ENCODE assay signal across 2 cellular contexts in genomic region chr16:21534561-21534960, GRCh38.
TF ChIP-seq lines count a peak whose summit lies in the region.
"Not testable (repeated sequence)": the region's sequence is repeated elsewhere in the genome, so short reads cannot be mapped to it uniquely, and the experiment has no call there.

No MANE protein-coding gene starts in this region.

TF ChIP-seq in H1, 55 proteins besides CTCF, POLR2A, EP300 and RAD21:
- TF ChIP-seq, protein P1, sequence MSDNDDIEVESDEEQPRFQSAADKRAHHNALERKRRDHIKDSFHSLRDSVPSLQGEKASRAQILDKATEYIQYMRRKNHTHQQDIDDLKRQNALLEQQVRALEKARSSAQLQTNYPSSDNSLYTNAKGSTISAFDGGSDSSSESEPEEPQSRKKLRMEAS (IDR thresholded peaks at IDR 0.05) = 0 out of 2 replicates have a peak, but pooled peaks have one; percentile 9

TF ChIP-seq in HepG2, 621 proteins besides CTCF, POLR2A, EP300 and RAD21 (continues in another document):
- TF ChIP-seq ZNF687 (CRISPR knock-in tag; IDR thresholded peaks at IDR 0.05) = peak; percentile 46
- peak; percentile 27; the same call in 1 of the 2 replicates for TF ChIP-seq SALL1 (CRISPR knock-in tag; IDR thresholded peaks at IDR 0.05)
- TF ChIP-seq FOXA3 (CRISPR knock-in tag; IDR thresholded peaks at IDR 0.05) = peak; percentile 32; the same call in 1 of the 2 replicates
- peak; percentile 66 for TF ChIP-seq SAP130 (CRISPR knock-in tag; IDR thresholded peaks at IDR 0.05; ENCODE audit: low read depth)
- TF ChIP-seq, protein P2, sequence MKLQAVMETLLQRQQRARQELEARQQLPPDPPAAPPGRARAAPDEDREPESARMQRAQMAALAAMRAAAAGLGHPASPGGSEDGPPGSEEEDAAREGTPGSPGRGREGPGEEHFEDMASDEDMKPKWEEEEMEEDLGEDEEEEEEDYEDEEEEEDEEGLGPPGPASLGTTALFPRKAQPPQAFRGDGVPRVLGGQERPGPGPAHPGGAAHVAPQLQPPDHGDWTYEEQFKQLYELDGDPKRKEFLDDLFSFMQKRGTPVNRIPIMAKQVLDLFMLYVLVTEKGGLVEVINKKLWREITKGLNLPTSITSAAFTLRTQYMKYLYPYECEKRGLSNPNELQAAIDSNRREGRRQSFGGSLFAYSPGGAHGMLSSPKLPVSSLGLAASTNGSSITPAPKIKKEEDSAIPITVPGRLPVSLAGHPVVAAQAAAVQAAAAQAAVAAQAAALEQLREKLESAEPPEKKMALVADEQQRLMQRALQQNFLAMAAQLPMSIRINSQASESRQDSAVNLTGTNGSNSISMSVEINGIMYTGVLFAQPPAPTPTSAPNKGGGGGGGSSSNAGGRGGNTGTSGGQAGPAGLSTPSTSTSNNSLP (IDR thresholded peaks at IDR 0.05; ENCODE audit: low read depth, low read length) = peak; percentile 41; the same call in 1 of the 2 replicates
- TF ChIP-seq, protein P1 (IDR thresholded peaks at IDR 0.05) = peak; percentile 65
- TF ChIP-seq ZHX2 (IDR thresholded peaks at IDR 0.05; ENCODE audit: low read depth) = peak; percentile 27; the same call in 1 of the 2 replicates
- TF ChIP-seq ZHX2 (CRISPR knock-in tag; IDR thresholded peaks at IDR 0.05; ENCODE audit: borderline replicate concordance); FOXA1 (IDR thresholded peaks at IDR 0.05); CREB1 (CRISPR knock-in tag; IDR thresholded peaks at IDR 0.05): not testable (repeated sequence)
- TF ChIP-seq, protein P3, sequence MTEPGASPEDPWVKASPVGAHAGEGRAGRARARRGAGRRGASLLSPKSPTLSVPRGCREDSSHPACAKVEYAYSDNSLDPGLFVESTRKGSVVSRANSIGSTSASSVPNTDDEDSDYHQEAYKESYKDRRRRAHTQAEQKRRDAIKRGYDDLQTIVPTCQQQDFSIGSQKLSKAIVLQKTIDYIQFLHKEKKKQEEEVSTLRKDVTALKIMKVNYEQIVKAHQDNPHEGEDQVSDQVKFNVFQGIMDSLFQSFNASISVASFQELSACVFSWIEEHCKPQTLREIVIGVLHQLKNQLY (CRISPR knock-in tag; IDR thresholded peaks at IDR 0.05) = 0 out of 2 replicates have a peak, but pooled peaks have one; percentile 34
- 0 out of 2 replicates have a peak, but pooled peaks have one; percentile 44 for TF ChIP-seq IRF2 (CRISPR knock-in tag; IDR thresholded peaks at IDR 0.05)
- TF ChIP-seq STAG1 (CRISPR knock-in tag; IDR thresholded peaks at IDR 0.05) = peak; percentile 86
- peak; percentile 47 for TF ChIP-seq TEAD3 (CRISPR knock-in tag; optimal IDR thresholded peaks at IDR 0.05; ENCODE audit: borderline replicate concordance)
- TF ChIP-seq, protein P4, sequence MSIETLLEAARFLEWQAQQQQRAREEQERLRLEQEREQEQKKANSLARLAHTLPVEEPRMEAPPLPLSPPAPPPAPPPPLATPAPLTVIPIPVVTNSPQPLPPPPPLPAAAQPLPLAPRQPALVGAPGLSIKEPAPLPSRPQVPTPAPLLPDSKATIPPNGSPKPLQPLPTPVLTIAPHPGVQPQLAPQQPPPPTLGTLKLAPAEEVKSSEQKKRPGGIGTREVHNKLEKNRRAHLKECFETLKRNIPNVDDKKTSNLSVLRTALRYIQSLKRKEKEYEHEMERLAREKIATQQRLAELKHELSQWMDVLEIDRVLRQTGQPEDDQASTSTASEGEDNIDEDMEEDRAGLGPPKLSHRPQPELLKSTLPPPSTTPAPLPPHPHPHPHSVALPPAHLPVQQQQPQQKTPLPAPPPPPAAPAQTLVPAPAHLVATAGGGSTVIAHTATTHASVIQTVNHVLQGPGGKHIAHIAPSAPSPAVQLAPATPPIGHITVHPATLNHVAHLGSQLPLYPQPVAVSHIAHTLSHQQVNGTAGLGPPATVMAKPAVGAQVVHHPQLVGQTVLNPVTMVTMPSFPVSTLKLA (IDR thresholded peaks at IDR 0.05) = peak; percentile 63
- 0 out of 2 replicates have a peak, but pooled peaks have one; percentile 28 for TF ChIP-seq ZNF331 (CRISPR knock-in tag; IDR thresholded peaks at IDR 0.05)
- TF ChIP-seq TFE3 (CRISPR knock-in tag; IDR thresholded peaks at IDR 0.05) = peak; percentile 70
- TF ChIP-seq MYC (CRISPR knock-in tag; IDR thresholded peaks at IDR 0.05; ENCODE audit: borderline replicate concordance) = peak; percentile 91
- TF ChIP-seq, protein P5, sequence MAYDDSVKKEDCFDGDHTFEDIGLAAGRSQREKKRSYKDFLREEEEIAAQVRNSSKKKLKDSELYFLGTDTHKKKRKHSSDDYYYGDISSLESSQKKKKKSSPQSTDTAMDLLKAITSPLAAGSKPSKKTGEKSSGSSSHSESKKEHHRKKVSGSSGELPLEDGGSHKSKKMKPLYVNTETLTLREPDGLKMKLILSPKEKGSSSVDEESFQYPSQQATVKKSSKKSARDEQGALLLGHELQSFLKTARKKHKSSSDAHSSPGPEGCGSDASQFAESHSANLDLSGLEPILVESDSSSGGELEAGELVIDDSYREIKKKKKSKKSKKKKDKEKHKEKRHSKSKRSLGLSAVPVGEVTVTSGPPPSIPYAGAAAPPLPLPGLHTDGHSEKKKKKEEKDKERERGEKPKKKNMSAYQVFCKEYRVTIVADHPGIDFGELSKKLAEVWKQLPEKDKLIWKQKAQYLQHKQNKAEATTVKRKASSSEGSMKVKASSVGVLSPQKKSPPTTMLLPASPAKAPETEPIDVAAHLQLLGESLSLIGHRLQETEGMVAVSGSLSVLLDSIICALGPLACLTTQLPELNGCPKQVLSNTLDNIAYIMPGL (CRISPR knock-in tag; IDR thresholded peaks at IDR 0.05; ENCODE audit: borderline replicate concordance in 1 of 2, low read depth in 1 of 2) = 0 out of 4 replicates have a peak, but pooled peaks of 1 of the 2 experiments have one; percentile 28
- TF ChIP-seq KDM2A (CRISPR knock-in tag; IDR thresholded peaks at IDR 0.05; ENCODE audit: borderline replicate concordance, low read depth) = peak; percentile 62; the same call in 1 of the 2 replicates
- 0 out of 2 replicates have a peak, but pooled peaks have one; percentile 30 for TF ChIP-seq SMC3 (IDR thresholded peaks at IDR 0.05; ENCODE audit: low read length)
- TF ChIP-seq ZNF644 (CRISPR knock-in tag; IDR thresholded peaks at IDR 0.05; ENCODE audit: low read depth) = 0 out of 2 replicates have a peak, but pooled peaks have one; percentile 41
- TF ChIP-seq ARID5B (CRISPR knock-in tag; IDR thresholded peaks at IDR 0.05) = peak; percentile 23; the same call in 1 of the 2 replicates
- peak; percentile 59 for TF ChIP-seq CEBPG (CRISPR knock-in tag; IDR thresholded peaks at IDR 0.05)
- peak; percentile 66 for TF ChIP-seq FOXA1 (CRISPR knock-in tag; IDR thresholded peaks at IDR 0.05)
- TF ChIP-seq CREB1 (IDR thresholded peaks at IDR 0.05) = 0 out of 2 replicates have a peak, but pooled peaks have one; percentile 8
- TF ChIP-seq ZBTB38 (CRISPR knock-in tag; IDR thresholded peaks at IDR 0.05) = peak; percentile 56; the same call in 1 of the 2 replicates
